ENCODE assay signal across 9 cellular contexts in genomic region chr19:850221-850978, GRCh38. TPM values are rescaled to one million over a fixed set of nuclear protein-coding genes. Genes with fewer than 3 reads are reported as not detected.
A peak's percentile ranks its signal among the peaks of the same experiment; 100 is the strongest.
DNase-seq lines count a peak whose midpoint lies in the region; ATAC-seq and TF ChIP-seq lines count a peak whose summit lies in the region.
"Had no signal": no experiment of that assay in that cellular context is flagged by ENCODE, and none has a peak within 500 bp of the region (broad histone marks: within the 10 kb centered on the region; RNA-seq: fewer than 3 reads in every experiment).

No MANE protein-coding gene starts in this region.

- DNase-seq in activated CD4-positive, alpha-beta T cell treated with anti-CD3 and anti-CD28 coated beads for 36 hours, result peak; percentile 53
- DNase-seq in activated CD4-positive, alpha-beta T cell treated with anti-CD3 and anti-CD28 coated beads for 4 hours, result no peak
- DNase-seq in SW 1271 (lab: John Stamatoyannopoulos, UW), result peak; percentile 72 to 75
- peak; percentile 69 for DNase-seq in glutamatergic neuron
- DNase-seq in skeletal muscle cell (ENCODE audit: low read depth), result peak; percentile 91
- no peak for DNase-seq in stimulated activated CD4-positive, alpha-beta T cell treated with anti-CD3 and anti-CD28 coated beads, Interleukin-4, amount 100 ng/mL, for 24 hours

- POLR2A ChIA-PET in activated CD4-positive, alpha-beta T cell treated with anti-CD3 and anti-CD28 coated beads for 36 hours (lab: Charles Lee), result no interaction called here

- H3K4me1 Mint-ChIP-seq in activated CD4-positive, alpha-beta T cell treated with anti-CD3 and anti-CD28 coated beads for 36 hours, result no peaks in the 10 kb centered on the region
- no peaks in the 10 kb centered on the region for H3K4me1 Mint-ChIP-seq in glutamatergic neuron (ENCODE audit: low read depth, unreplicated experiment)

- CTCF ChIA-PET in activated CD4-positive, alpha-beta T cell treated with anti-CD3 and anti-CD28 coated beads for 36 hours (lab: Charles Lee), result no interaction called here

- H3K9me3 Mint-ChIP-seq in activated CD4-positive, alpha-beta T cell treated with anti-CD3 and anti-CD28 coated beads for 36 hours (ENCODE audit: low read depth), result no peaks in the 10 kb centered on the region
- peaks cover 2% of the 10 kb centered on the region for H3K9me3 Mint-ChIP-seq in glutamatergic neuron (ENCODE audit: unreplicated experiment)

- no peaks in the 10 kb centered on the region for H3K36me3 Mint-ChIP-seq in activated CD4-positive, alpha-beta T cell treated with anti-CD3 and anti-CD28 coated beads for 36 hours (ENCODE audit: low read depth)
- H3K36me3 Mint-ChIP-seq in glutamatergic neuron (ENCODE audit: unreplicated experiment), result no peaks in the 10 kb centered on the region

- intact Hi-C loops in activated CD4-positive, alpha-beta T cell treated with anti-CD3 and anti-CD28 coated beads for 36 hours (cut with DNase I, micrococcal nuclease), result loop anchor here in 1 of 2 experiments (10.0 kb wide), 1 partner anchor 76 kb away; no protein-coding TSS in a partner anchor

- no peak overlapping the region for H3K4me3 Mint-ChIP-seq in activated CD4-positive, alpha-beta T cell treated with anti-CD3 and anti-CD28 coated beads for 36 hours
- no peak overlapping the region for H3K4me3 Mint-ChIP-seq in glutamatergic neuron (ENCODE audit: unreplicated experiment)

- H3K4me3 ChIP-seq in skeletal muscle cell (ENCODE audit: low read depth, low read length), result peak overlapping the region; percentile 5

- H3K27me3 Mint-ChIP-seq in activated CD4-positive, alpha-beta T cell treated with anti-CD3 and anti-CD28 coated beads for 36 hours, result peaks cover 24% of the 10 kb centered on the region
- H3K27me3 Mint-ChIP-seq in glutamatergic neuron (ENCODE audit: unreplicated experiment), result peaks cover 4% of the 10 kb centered on the region

- no peak overlapping the region for H3K27ac Mint-ChIP-seq in activated CD4-positive, alpha-beta T cell treated with anti-CD3 and anti-CD28 coated beads for 36 hours
- H3K27ac Mint-ChIP-seq in glutamatergic neuron (ENCODE audit: unreplicated experiment), result no peak overlapping the region

- no peak for TF ChIP-seq CTCF in glutamatergic neuron (IDR thresholded peaks at IDR 0.05; ENCODE audit: partially characterized antibody, unreplicated experiment)

- no peak for ATAC-seq in activated CD4-positive, alpha-beta T cell treated with anti-CD3 and anti-CD28 coated beads for 36 hours
- ATAC-seq in HG02870 (IDR thresholded peaks at IDR 0.05; ENCODE audit: unreplicated experiment) (no peak), GM19455 (IDR thresholded peaks at IDR 0.05; ENCODE audit: unreplicated experiment) (no peak)

RNA-seq across cellular contexts. Expression of gene ELANE, which starts 1.7 kb away (rescaled TPM):
- total RNA-seq in activated CD4-positive, alpha-beta T cell treated with anti-CD3 and anti-CD28 coated beads for 36 hours, result not detected
- not detected for total RNA-seq in glutamatergic neuron (ENCODE audit: unreplicated experiment)
- total RNA-seq: pulmonary artery endothelial cell had no signal

RNA-seq across cellular contexts. Expression of gene CFD, which starts 9.1 kb away (rescaled TPM):
- total RNA-seq in activated CD4-positive, alpha-beta T cell treated with anti-CD3 and anti-CD28 coated beads for 36 hours, result 1 to 10 TPM in 1 of 2 experiments, under 1 TPM in 1; 0.79 to 1.5 TPM
- total RNA-seq in glutamatergic neuron (ENCODE audit: unreplicated experiment), result not detected

RNA-seq across cellular contexts. Expression of gene PRTN3, which starts 9.6 kb away (rescaled TPM):
- not detected for total RNA-seq in activated CD4-positive, alpha-beta T cell treated with anti-CD3 and anti-CD28 coated beads for 36 hours
- not detected for total RNA-seq in glutamatergic neuron (ENCODE audit: unreplicated experiment)
- total RNA-seq: pulmonary artery endothelial cell had no signal

RNA-seq across cellular contexts. Expression of gene AZU1, which starts 22.8 kb away (rescaled TPM):
- total RNA-seq in activated CD4-positive, alpha-beta T cell treated with anti-CD3 and anti-CD28 coated beads for 36 hours, result not detected
- total RNA-seq in glutamatergic neuron (ENCODE audit: unreplicated experiment), result 2.2 TPM
- total RNA-seq: pulmonary artery endothelial cell had no signal

RNA-seq across cellular contexts. Expression of gene PLPPR3, which starts 28.6 kb away (rescaled TPM):
- not detected for total RNA-seq in activated CD4-positive, alpha-beta T cell treated with anti-CD3 and anti-CD28 coated beads for 36 hours
- 392 TPM for total RNA-seq in glutamatergic neuron (ENCODE audit: unreplicated experiment)

Comparison
In these comparisons a context has a peak if more than half of its experiments do, and no peak if none do; other contexts are left out.
1. DNase-seq: peak in activated CD4-positive, alpha-beta T cell treated with anti-CD3 and anti-CD28 coated beads for 36 hours (single experiment), SW 1271 (2 of 2), glutamatergic neuron (single experiment) and skeletal muscle cell (single experiment); none in activated CD4-positive, alpha-beta T cell treated with anti-CD3 and anti-CD28 coated beads for 4 hours (0 of 2) and stimulated activated CD4-positive, alpha-beta T cell treated with anti-CD3 and anti-CD28 coated beads, Interleukin-4, amount 100 ng/mL, for 24 hours (single experiment).